Comparison of ENCODE assay signal across 18 cellular contexts in genomic region chr9:16119861-16120641, GRCh38.
DNase-seq lines count a peak whose midpoint lies in the region; ATAC-seq, FAIRE-seq and TF ChIP-seq lines count a peak whose summit lies in the region.
"Had no signal": no experiment of that assay in that cellular context is flagged by ENCODE, and none has a peak within 500 bp of the region (broad histone marks: within the 10 kb centered on the region; RNA-seq: fewer than 3 reads in every experiment).

No MANE protein-coding gene starts in this region.

- no peak overlapping the region; the same call in 1 of the 2 replicates for H3K27ac Mint-ChIP-seq in GM23338
- H3K27ac Mint-ChIP-seq: CD8-positive, alpha-beta memory T cell; naive B cell had no signal

- no peaks in the 10 kb centered on the region for H4K20me1 ChIP-seq in GM23338 (replicated peaks; ENCODE audit: insufficient read depth)

- H3K4me3 Mint-ChIP-seq in GM23338: no peak overlapping the region
- H3K4me3 Mint-ChIP-seq: CD8-positive, alpha-beta memory T cell; naive B cell had no signal

- H3K9me2 ChIP-seq in GM23338 (ENCODE audit: insufficient read depth): peaks cover 6% of the 10 kb centered on the region; the same call in 1 of the 2 replicates

- no peak overlapping the region for H3K4me2 ChIP-seq in GM23338

- H3K4me3 ChIP-seq in GM23338: no peak overlapping the region
- peak overlapping the region; percentile 35 for H3K4me3 ChIP-seq in SJCRH30
- H3K4me3 ChIP-seq in fibroblast of the aortic adventitia (ENCODE audit: low read depth, low read length): no peak overlapping the region
- H3K4me3 ChIP-seq: cardiac muscle cell, HAP-1, upper lobe of left lung had no signal

- no peak for FAIRE-seq in D721Med (lab: Jason Lieb, UNC)

- no peaks in the 10 kb centered on the region for H3K9me3 Mint-ChIP-seq in GM23338

- peak; percentile 11 for DNase-seq in GM23338 (ENCODE audit: low spot score)
- DNase-seq in SJCRH30: peak; percentile 75 to 82
- peak; percentile 67 for DNase-seq in fibroblast of the aortic adventitia (ENCODE audit: low read depth)
- DNase-seq in renal cortical epithelial cell (ENCODE audit: low read depth): peak; percentile 90
- no peak for DNase-seq in NCI-H82 treated with DMSO at 0.1 percent for 48 hours (lab: John Stamatoyannopoulos, UW; ENCODE audit: unreplicated experiment)
- DNase-seq in D721Med (ENCODE audit: insufficient read length, low spot score): no peak
- DNase-seq: activated CD8-positive, alpha-beta memory T cell treated with anti-CD3 and anti-CD28 coated beads for 24 hours; activated effector memory CD4-positive, alpha-beta T cell treated with anti-CD3 and anti-CD28 coated beads, Interleukin-2, amount 50 U/mL, for 16 hours; CD8-positive, alpha-beta memory T cell; left cardiac atrium; MV-4-11; naive B cell; NCI-H2171; right cardiac atrium; upper lobe of left lung had no signal

- H2AFZ ChIP-seq in GM23338: peak overlapping the region; percentile 28; the same call in 1 of the 2 replicates

- H3K4me1 ChIP-seq in GM23338 (ENCODE audit: insufficient read depth) (peaks cover 6% of the 10 kb centered on the region; the same call in 1 of the 2 replicates), SJCRH30 (peaks cover 38% of the 10 kb centered on the region)
- H3K4me1 ChIP-seq: HAP-1, upper lobe of left lung had no signal

- H3K9me3 ChIP-seq in SJCRH30 (replicated peaks): no peaks in the 10 kb centered on the region
- H3K9me3 ChIP-seq: HAP-1, upper lobe of left lung had no signal

- H3K27me3 ChIP-seq in GM23338 (ENCODE audit: insufficient read depth): no peaks in the 10 kb centered on the region
- no peaks in the 10 kb centered on the region for H3K27me3 ChIP-seq in SJCRH30
- H3K27me3 ChIP-seq: cardiac muscle cell, upper lobe of left lung had no signal

- no peaks in the 10 kb centered on the region for H3K79me2 ChIP-seq in GM23338 (replicated peaks; ENCODE audit: insufficient read depth)

- H3K27me3 Mint-ChIP-seq in GM23338 (ENCODE audit: insufficient read depth, low read depth, poor library complexity): peaks cover 5% of the 10 kb centered on the region
- H3K27me3 Mint-ChIP-seq: naive B cell had no signal

- H3K4me1 Mint-ChIP-seq in GM23338: peaks cover 13% of the 10 kb centered on the region
- H3K4me1 Mint-ChIP-seq: CD8-positive, alpha-beta memory T cell; naive B cell had no signal

- no peak overlapping the region for H3K27ac ChIP-seq in GM23338 (ENCODE audit: low read depth)
- H3K27ac ChIP-seq in SJCRH30: peak overlapping the region; percentile 91
- H3K27ac ChIP-seq: cardiac muscle cell, upper lobe of left lung had no signal

- no peaks in the 10 kb centered on the region for H3K36me3 Mint-ChIP-seq in GM23338 (ENCODE audit: low read depth)
- H3K36me3 Mint-ChIP-seq: CD8-positive, alpha-beta memory T cell; naive B cell had no signal

- ATAC-seq in GM23338 (no peak), GM21825 (IDR thresholded peaks at IDR 0.05; ENCODE audit: unreplicated experiment) (no peak)
- ATAC-seq: left cardiac atrium, right cardiac atrium had no signal

- H3K36me3 ChIP-seq in GM23338 (ENCODE audit: insufficient read depth) (no peaks in the 10 kb centered on the region), SJCRH30 (no peaks in the 10 kb centered on the region)
- H3K36me3 ChIP-seq: cardiac muscle cell, HAP-1, upper lobe of left lung had no signal

- no peaks in the 10 kb centered on the region for H3F3A ChIP-seq in GM23338 (replicated peaks; ENCODE audit: low read depth)

- TF ChIP-seq CTCF in GM23338 (conservative IDR thresholded peaks at IDR 0.05; ENCODE audit: low read depth in 2 of 2) (no peak), fibroblast of the aortic adventitia (IDR thresholded peaks at IDR 0.05; ENCODE audit: insufficient read depth, low read length) (no peak), D721Med (IDR thresholded peaks at IDR 0.05; ENCODE audit: insufficient read depth, missing control alignments) (no peak)

TF ChIP-seq in GM23338, 12 proteins besides CTCF, POLR2A, EP300 and RAD21:
- TF ChIP-seq ZNF331 (CRISPR knock-in tag; IDR thresholded peaks at IDR 0.05; ENCODE audit: low read depth) (no peak), EZH2phosphoT487 (IDR thresholded peaks at IDR 0.05; ENCODE audit: unreplicated experiment) (no peak)
TF ChIP-seq in GM23338: peak in this region for 0.

Comparison
In these comparisons a context has a peak if more than half of its experiments do, and no peak if none do; other contexts are left out.
1. DNase-seq: peak in GM23338 (single experiment), SJCRH30 (2 of 2), fibroblast of the aortic adventitia (single experiment) and renal cortical epithelial cell (single experiment); none in NCI-H82 treated with DMSO at 0.1 percent for 48 hours (single experiment) and D721Med (single experiment).